ENCODE assay signal across 9 cellular contexts in genomic region chr14:90697577-90698206, GRCh38.
DNase-seq lines count a peak whose midpoint lies in the region; ATAC-seq and TF ChIP-seq lines count a peak whose summit lies in the region.
"Had no signal": no experiment of that assay in that cellular context is flagged by ENCODE, and none has a peak within 500 bp of the region (broad histone marks: within the 10 kb centered on the region; RNA-seq: fewer than 3 reads in every experiment).

No MANE protein-coding gene starts in this region.

- H3K4me1 ChIP-seq in PC-9 (replicated peaks; ENCODE audit: insufficient read depth) (no peaks in the 10 kb centered on the region), fibroblast of lung (ENCODE audit: control insufficient read depth, extremely low read depth, insufficient read depth, low read length) (peaks cover 4% of the 10 kb centered on the region)

- no peaks in the 10 kb centered on the region for H3F3A ChIP-seq in PC-9 (ENCODE audit: insufficient read depth, low read depth)

- no peak overlapping the region for H3K27ac Mint-ChIP-seq in activated T-cell treated with anti-CD3 and anti-CD28 coated beads, Interleukin-2, amount 50 U/mL, for 24 hours
- no peak overlapping the region for H3K27ac Mint-ChIP-seq in natural killer cell treated with Interleukin-12 subunit alpha and Interleukin-12 subunit beta and Interleukin-15 and Interleukin-18, amount 100 ng/mL, for 72 hours
- H3K27ac Mint-ChIP-seq: IgD-negative memory B cell had no signal

- peak; percentile 80 for DNase-seq in CD1c-positive myeloid dendritic cell (ENCODE audit: extremely low spot score)
- peak; percentile 33 for DNase-seq in KG1 (lab: John Stamatoyannopoulos, UW)
- peak; percentile 38 to 53 for DNase-seq in PC-9
- DNase-seq in activated T-cell treated with anti-CD3 and anti-CD28 coated beads, Interleukin-2, amount 50 U/mL, for 24 hours, result peak; percentile 81
- DNase-seq in fibroblast of lung (ENCODE audit: low read depth in 2 of 2), result peak; percentile 70 to 86
- peak; percentile 81 for DNase-seq in natural killer cell treated with Interleukin-12 subunit alpha and Interleukin-12 subunit beta and Interleukin-15 and Interleukin-18, amount 100 ng/mL, for 72 hours (ENCODE audit: low spot score)
- DNase-seq in stimulated activated naive CD4-positive, alpha-beta T cell (lab: John Stamatoyannopoulos, UW), result peak; percentile 30 to 74 (median 55)

- no peak overlapping the region for H2AFZ ChIP-seq in PC-9
- no peak overlapping the region for H2AFZ ChIP-seq in fibroblast of lung (ENCODE audit: low read length)

- no peaks in the 10 kb centered on the region for H3K36me3 Mint-ChIP-seq in activated T-cell treated with anti-CD3 and anti-CD28 coated beads, Interleukin-2, amount 50 U/mL, for 24 hours (ENCODE audit: low read depth)
- H3K36me3 Mint-ChIP-seq in natural killer cell treated with Interleukin-12 subunit alpha and Interleukin-12 subunit beta and Interleukin-15 and Interleukin-18, amount 100 ng/mL, for 72 hours, result no peaks in the 10 kb centered on the region
- H3K36me3 Mint-ChIP-seq: IgD-negative memory B cell had no signal

- ATAC-seq in GM19455 (IDR thresholded peaks at IDR 0.05; ENCODE audit: unreplicated experiment), result peak; percentile 85
- ATAC-seq in natural killer cell treated with Interleukin-12 subunit alpha and Interleukin-12 subunit beta and Interleukin-15 and Interleukin-18, amount 100 ng/mL, for 72 hours, result peak; percentile 72 to 73

- intact Hi-C loops in PC-9 (cut with micrococcal nuclease; ENCODE audit: unreplicated experiment), result loop anchor here (1.0 to 10.0 kb wide), 3 partner anchors 93 to 298 kb away; no protein-coding TSS in a partner anchor

- H3K9ac ChIP-seq in fibroblast of lung (ENCODE audit: insufficient read depth, low read length), result no peak overlapping the region

- no peak overlapping the region for H3K4me3 ChIP-seq in PC-9
- H3K4me3 ChIP-seq in fibroblast of lung (replicated peaks in 1 of 4; ENCODE audit: control extremely low read depth in 1 of 4, insufficient read depth in 1 of 4, low read depth in 3 of 4, low read length in 4 of 4), result no peak overlapping the region

- no peak overlapping the region for H3K4me3 Mint-ChIP-seq in activated T-cell treated with anti-CD3 and anti-CD28 coated beads, Interleukin-2, amount 50 U/mL, for 24 hours
- H3K4me3 Mint-ChIP-seq in natural killer cell treated with Interleukin-12 subunit alpha and Interleukin-12 subunit beta and Interleukin-15 and Interleukin-18, amount 100 ng/mL, for 72 hours, result no peak overlapping the region

- no peaks in the 10 kb centered on the region for H3K27me3 Mint-ChIP-seq in activated T-cell treated with anti-CD3 and anti-CD28 coated beads, Interleukin-2, amount 50 U/mL, for 24 hours
- H3K27me3 Mint-ChIP-seq in natural killer cell treated with Interleukin-12 subunit alpha and Interleukin-12 subunit beta and Interleukin-15 and Interleukin-18, amount 100 ng/mL, for 72 hours, result peaks cover 0 to 6% of the 10 kb centered on the region in 2 donors
- H3K27me3 Mint-ChIP-seq: IgD-negative memory B cell had no signal

- POLR2A ChIA-PET in PC-9 (lab: Charles Lee; ENCODE audit: unreplicated experiment), result no interaction called here

- H3K36me3 ChIP-seq in PC-9 (ENCODE audit: low read depth) (no peaks in the 10 kb centered on the region), fibroblast of lung (ENCODE audit: control insufficient read depth, insufficient read depth, low read length) (no peaks in the 10 kb centered on the region)

- H3K27me3 ChIP-seq in PC-9 (ENCODE audit: insufficient read depth, low read depth) (no peaks in the 10 kb centered on the region), fibroblast of lung (ENCODE audit: control insufficient read depth, insufficient read depth, low read length) (no peaks in the 10 kb centered on the region)

- H3K9me2 ChIP-seq in PC-9 (ENCODE audit: insufficient read depth), result no peaks in the 10 kb centered on the region

- H4K20me1 ChIP-seq in PC-9 (ENCODE audit: insufficient read depth) (no peaks in the 10 kb centered on the region), fibroblast of lung (ENCODE audit: control insufficient read depth, extremely low read depth, insufficient read depth, low read length) (no peaks in the 10 kb centered on the region)

- no peaks in the 10 kb centered on the region for H3K4me1 Mint-ChIP-seq in activated T-cell treated with anti-CD3 and anti-CD28 coated beads, Interleukin-2, amount 50 U/mL, for 24 hours (ENCODE audit: low read depth)
- H3K4me1 Mint-ChIP-seq in natural killer cell treated with Interleukin-12 subunit alpha and Interleukin-12 subunit beta and Interleukin-15 and Interleukin-18, amount 100 ng/mL, for 72 hours (ENCODE audit: low read depth in 2 of 2), result peaks cover 0 to 5% of the 10 kb centered on the region in 2 donors

- H3K9me3 ChIP-seq in PC-9 (ENCODE audit: insufficient read depth, low read depth) (no peaks in the 10 kb centered on the region), fibroblast of lung (ENCODE audit: control insufficient read depth, insufficient read depth, low read depth, low read length) (no peaks in the 10 kb centered on the region)

- no peaks in the 10 kb centered on the region for H3K9me3 Mint-ChIP-seq in activated T-cell treated with anti-CD3 and anti-CD28 coated beads, Interleukin-2, amount 50 U/mL, for 24 hours
- H3K9me3 Mint-ChIP-seq in natural killer cell treated with Interleukin-12 subunit alpha and Interleukin-12 subunit beta and Interleukin-15 and Interleukin-18, amount 100 ng/mL, for 72 hours, result no peaks in the 10 kb centered on the region
- H3K9me3 Mint-ChIP-seq: IgD-negative memory B cell had no signal

- H3K27ac ChIP-seq in PC-9 (no peak overlapping the region), fibroblast of lung (ENCODE audit: insufficient read depth, low read length) (no peak overlapping the region)

- CTCF ChIA-PET in PC-9 (lab: Charles Lee), result no interaction called here

- H3K79me2 ChIP-seq in PC-9 (ENCODE audit: low read depth), result no peaks in the 10 kb centered on the region
- no peaks in the 10 kb centered on the region for H3K79me2 ChIP-seq in fibroblast of lung (ENCODE audit: control insufficient read depth, insufficient read depth, low read length)

- no TSS peak for BruUV-seq in PC-9 (replicated peaks; lab: Mats Ljungman, UMichigan)

- H3K4me2 ChIP-seq in PC-9 (peak overlapping the region; percentile 34), fibroblast of lung (ENCODE audit: extremely low read depth, insufficient read depth, low read length) (no peak overlapping the region)

- TF ChIP-seq CTCF in PC-9 (conservative IDR thresholded peaks at IDR 0.05) (peak; percentile 86), fibroblast of lung (conservative IDR thresholded peaks at IDR 0.05 in 1 of 2, IDR thresholded peaks at IDR 0.05 in 1 of 2; ENCODE audit: low read depth in 1 of 2, low read length in 2 of 2) (peak; percentile 88 to 98)
